ENCODE assay signal across 11 cellular contexts in genomic region chr3:42443292-42443691, GRCh38. TPM values are rescaled to one million over a fixed set of nuclear protein-coding genes. Genes with fewer than 3 reads are reported as not detected.
"Had no signal": no experiment of that assay in that cellular context is flagged by ENCODE, and none has a peak within 500 bp of the region (broad histone marks: within the 10 kb centered on the region; RNA-seq: fewer than 3 reads in every experiment).

No MANE protein-coding gene starts in this region.

- H3K9me3 ChIP-seq: adrenal gland had no signal

- FAIRE-seq: RCC 7860 had no signal

- H3K4me1 ChIP-seq: adrenal gland had no signal

- H3K4me3 ChIP-seq: adrenal gland had no signal

- H3K27ac ChIP-seq: adrenal gland, WERI-Rb-1 had no signal

- H3K27me3 ChIP-seq: adrenal gland had no signal

- DNase-seq: NCI-H1417 treated with DMSO at 0.1 percent for 48 hours had no signal

- H3K36me3 ChIP-seq: adrenal gland, WERI-Rb-1 had no signal

RNA-seq across cellular contexts. Expression of gene LYZL4, which starts 32.9 kb away (rescaled TPM):
- total RNA-seq: activated CD8-positive, alpha-beta T cell treated with anti-CD3 and anti-CD28 coated beads for 36 hours; activated naive CD8-positive, alpha-beta T cell treated with anti-CD3 and anti-CD28 coated beads, Interleukin-2, amount 10 ng/mL, durations not matched to agents 7 days and 5 days; activated T-cell treated with anti-CD3 and anti-CD28 coated beads, Interleukin-2, amount 50 U/mL, for 72 hours; activated T-helper 2 cell treated with anti-CD3 and anti-CD28 coated beads, Interferon-gamma antibody, Interleukin-2, Interleukin-4, amounts not matched to agents 10 μg/mL and 5 μg/mL and 100 μg/mL, durations not matched to agents 14 hours and 24 hours and 36 hours; adrenal gland; cardiac septum; PC-3; T-helper 2 cell treated with Interferon-gamma antibody and Interleukin-4, amounts not matched to agents 100 ng/mL and 5 ng/mL, for 36 hours had no signal
- polyA plus RNA-seq: adrenal gland had no signal
